In the genomic region with DNA sequence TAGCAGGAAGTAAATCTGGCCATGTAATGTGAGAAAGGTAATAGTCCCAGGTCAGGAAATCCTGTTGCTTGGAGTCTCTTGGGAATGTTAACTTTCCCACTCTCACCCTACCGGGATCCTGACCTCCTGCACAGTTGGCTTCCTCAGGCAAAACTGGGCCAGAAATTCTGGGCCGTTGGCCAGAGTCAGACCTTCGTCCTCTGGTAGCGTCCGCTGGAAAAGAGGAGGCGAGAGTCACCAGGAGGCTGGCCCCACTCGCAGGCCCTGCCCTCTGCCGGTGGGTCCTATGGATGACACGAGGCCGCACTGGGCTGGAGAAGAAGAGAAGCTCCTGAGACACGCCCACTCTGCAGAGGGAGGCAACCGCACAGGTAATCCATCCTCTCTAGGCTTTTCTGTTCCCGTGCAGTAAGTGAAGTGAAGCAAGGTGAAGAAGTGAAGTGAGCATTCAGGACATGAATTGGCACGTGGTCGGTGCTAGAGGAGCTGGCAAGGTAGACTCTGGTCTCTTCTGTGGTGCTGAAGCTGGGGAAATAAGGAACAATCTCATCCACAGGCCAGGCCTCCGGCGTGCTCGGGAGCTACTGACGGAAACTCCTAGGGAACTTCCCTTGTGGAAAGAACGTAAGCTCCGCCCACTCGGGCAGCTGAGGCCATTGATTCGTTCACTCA, we compare ENCODE assay signal across 8 cellular contexts.
DNase-seq lines count a peak whose midpoint lies in the region; FAIRE-seq and TF ChIP-seq lines count a peak whose summit lies in the region.

No MANE protein-coding gene starts in this region.

- WGBS in small intestine, 3 donors = 4 to 12% (median 5%) methylated on average over 23 of the region's 23 CpGs

- H3K36me3 ChIP-seq in small intestine (ENCODE audit: control insufficient read depth in 2 of 2, insufficient read depth in 2 of 2, low read length in 2 of 2) = no peaks in the 10 kb centered on the region

- H3K27ac ChIP-seq in small intestine (ENCODE audit: low read depth in 1 of 2, low read length in 1 of 2) = no peak overlapping the region

- H3K9me3 ChIP-seq in small intestine (ENCODE audit: control insufficient read depth, low read depth) = no peaks in the 10 kb centered on the region

- in situ Hi-C loops in astrocyte of the cerebellum (cut with HindIII; ENCODE audit: low sequenced_read_pairs) = no loop called here

- no peak for FAIRE-seq in small intestine (lab: Jason Lieb, UNC)

- no peaks in the 10 kb centered on the region for H3K4me1 ChIP-seq in small intestine (ENCODE audit: control insufficient read depth in 2 of 2, insufficient read depth in 1 of 2, low read depth in 1 of 2, low read length in 1 of 2)

- peak; percentile 75 for TF ChIP-seq CTCF in astrocyte of the cerebellum (IDR thresholded peaks at IDR 0.05; ENCODE audit: low read depth, low read length, missing control alignments)

- DNase-seq in activated T-cell treated with anti-CD3 and anti-CD28 coated beads for 48 hours (ENCODE audit: low read depth) (peak; percentile 36), NCI-H2029 treated with DMSO at 0.1 percent for 48 hours (lab: John Stamatoyannopoulos, UW) (peak; percentile 58), astrocyte of the cerebellum (ENCODE audit: low read depth) (peak; percentile 20), iPS DF 19.7 (ENCODE audit: low read depth, low spot score) (peak; percentile 73), small intestine (peak; percentile 87), GM03348 (ENCODE audit: low spot score) (no peak), foreskin melanocyte (no peak)
- DNase-seq in activated T-cell treated with anti-CD3 and anti-CD28 coated beads, Interleukin-2, amount 50 U/mL, for 1 hour = no peak

- no peak overlapping the region for H3K4me3 ChIP-seq in astrocyte of the cerebellum (ENCODE audit: low read depth, low read length)
- H3K4me3 ChIP-seq in small intestine (ENCODE audit: low read depth in 1 of 2, low read length in 2 of 2) = no peak overlapping the region

- no peaks in the 10 kb centered on the region for H3K27me3 ChIP-seq in small intestine (ENCODE audit: control insufficient read depth in 2 of 2, insufficient read depth in 2 of 2, low read length in 2 of 2)

Comparison
In these comparisons a context has a peak if more than half of its experiments do, and no peak if none do; other contexts are left out.
1. DNase-seq: peak in activated T-cell treated with anti-CD3 and anti-CD28 coated beads for 48 hours (single experiment), NCI-H2029 treated with DMSO at 0.1 percent for 48 hours (single experiment), astrocyte of the cerebellum (single experiment), iPS DF 19.7 (single experiment) and small intestine (single experiment); none in activated T-cell treated with anti-CD3 and anti-CD28 coated beads, Interleukin-2, amount 50 U/mL, for 1 hour (single experiment), GM03348 (single experiment) and foreskin melanocyte (single experiment).